In genomic region chr2:201451330-201452057, GRCh38 we compare ENCODE assay signal across 8 cellular contexts.
DNase-seq lines count a peak whose midpoint lies in the region; ATAC-seq and FAIRE-seq lines count a peak whose summit lies in the region.

A gene with protein sequence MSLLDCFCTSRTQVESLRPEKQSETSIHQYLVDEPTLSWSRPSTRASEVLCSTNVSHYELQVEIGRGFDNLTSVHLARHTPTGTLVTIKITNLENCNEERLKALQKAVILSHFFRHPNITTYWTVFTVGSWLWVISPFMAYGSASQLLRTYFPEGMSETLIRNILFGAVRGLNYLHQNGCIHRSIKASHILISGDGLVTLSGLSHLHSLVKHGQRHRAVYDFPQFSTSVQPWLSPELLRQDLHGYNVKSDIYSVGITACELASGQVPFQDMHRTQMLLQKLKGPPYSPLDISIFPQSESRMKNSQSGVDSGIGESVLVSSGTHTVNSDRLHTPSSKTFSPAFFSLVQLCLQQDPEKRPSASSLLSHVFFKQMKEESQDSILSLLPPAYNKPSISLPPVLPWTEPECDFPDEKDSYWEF (plus strand): TSS chr2:201451740. CDS start chr2:201454841, 3,101 bp downstream.
A gene with protein sequence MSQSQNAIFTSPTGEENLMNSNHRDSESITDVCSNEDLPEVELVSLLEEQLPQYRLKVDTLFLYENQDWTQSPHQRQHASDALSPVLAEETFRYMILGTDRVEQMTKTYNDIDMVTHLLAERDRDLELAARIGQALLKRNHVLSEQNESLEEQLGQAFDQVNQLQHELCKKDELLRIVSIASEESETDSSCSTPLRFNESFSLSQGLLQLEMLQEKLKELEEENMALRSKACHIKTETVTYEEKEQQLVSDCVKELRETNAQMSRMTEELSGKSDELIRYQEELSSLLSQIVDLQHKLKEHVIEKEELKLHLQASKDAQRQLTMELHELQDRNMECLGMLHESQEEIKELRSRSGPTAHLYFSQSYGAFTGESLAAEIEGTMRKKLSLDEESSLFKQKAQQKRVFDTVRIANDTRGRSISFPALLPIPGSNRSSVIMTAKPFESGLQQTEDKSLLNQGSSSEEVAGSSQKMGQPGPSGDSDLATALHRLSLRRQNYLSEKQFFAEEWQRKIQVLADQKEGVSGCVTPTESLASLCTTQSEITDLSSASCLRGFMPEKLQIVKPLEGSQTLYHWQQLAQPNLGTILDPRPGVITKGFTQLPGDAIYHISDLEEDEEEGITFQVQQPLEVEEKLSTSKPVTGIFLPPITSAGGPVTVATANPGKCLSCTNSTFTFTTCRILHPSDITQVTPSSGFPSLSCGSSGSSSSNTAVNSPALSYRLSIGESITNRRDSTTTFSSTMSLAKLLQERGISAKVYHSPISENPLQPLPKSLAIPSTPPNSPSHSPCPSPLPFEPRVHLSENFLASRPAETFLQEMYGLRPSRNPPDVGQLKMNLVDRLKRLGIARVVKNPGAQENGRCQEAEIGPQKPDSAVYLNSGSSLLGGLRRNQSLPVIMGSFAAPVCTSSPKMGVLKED (minus strand): TSS chr2:201451458. CDS start chr2:201420507, 30,951 bp downstream.

- H3K27ac ChIP-seq in BLaER1 (peak within 1 kb of the TSS; percentile 75), cingulate gyrus (ENCODE audit: low read depth, low read length) (peak within 1 kb of the TSS; percentile 83)

- H4K20me1 ChIP-seq in BLaER1 = no peaks in the 10 kb centered on the region

- H3K4me1 ChIP-seq in BLaER1 = peaks cover 38% of the 10 kb centered on the region

- DNase-seq in GM19239 (ENCODE audit: insufficient read length, low spot score) (peak; percentile 93), NCI-H524 treated with DMSO at 0.1 percent for 48 hours (lab: John Stamatoyannopoulos, UW) (peak; percentile 77), kidney tubule cell (ENCODE audit: low spot score) (peak; percentile 97)
- DNase-seq in activated CD4-positive, alpha-beta T cell treated with anti-CD3 and anti-CD28 coated beads for 4 hours = peak; percentile 92 to 95
- DNase-seq in stimulated activated CD4-positive, alpha-beta T cell treated with anti-CD3 and anti-CD28 coated beads, Interleukin-1b, Interleukin-23, amount 100 ng/mL, for 24 hours (ENCODE audit: low read depth in 4 of 4, low spot score in 1 of 4) = peak; percentile 87 to 93 (median 90)

- peak; percentile 97 for FAIRE-seq in GM19239 (lab: Jason Lieb, UNC)

- no peaks in the 10 kb centered on the region for H3K27me3 ChIP-seq in BLaER1

- peak within 1 kb of the TSS; percentile 78 for H3K4me3 ChIP-seq in BLaER1

- H3K36me3 ChIP-seq in BLaER1 = no peaks in the 10 kb centered on the region

- peak within 1 kb of the TSS; percentile 81 for H3K9ac ChIP-seq in BLaER1

- H3K4me2 ChIP-seq in BLaER1 = peak within 1 kb of the TSS; percentile 90

- ATAC-seq in HG03457 (IDR thresholded peaks at IDR 0.05; ENCODE audit: unreplicated experiment) = peak; percentile 95

- no peaks in the 10 kb centered on the region for H3K9me3 ChIP-seq in BLaER1

Comparison
In these comparisons a context has a peak if more than half of its experiments do, and no peak if none do; other contexts are left out.
1. Peak in every context shown above with its lines: DNase-seq, ATAC-seq, H3K4me3 ChIP-seq and H3K27ac ChIP-seq.